In genomic region chr12:56896082-56896481, GRCh38 we compare ENCODE assay signal across 2 cellular contexts.
TF ChIP-seq lines count a peak whose summit lies in the region.

No MANE protein-coding gene starts in this region.

TF ChIP-seq in HEK293, 187 proteins besides CTCF, POLR2A, EP300 and RAD21 (continued from another document and continues in another):
- TF ChIP-seq ZNF311 (tag by site-specific recombination; IDR thresholded peaks at IDR 0.05; ENCODE audit: borderline replicate concordance) (peak; percentile 80; the same call in 1 of the 2 replicates), ZNF571 (tag by site-specific recombination; IDR thresholded peaks at IDR 0.05) (0 out of 2 replicates have a peak, but pooled peaks have one; percentile 51), PRDM1 (tag by site-specific recombination; IDR thresholded peaks at IDR 0.05) (no peak), ZNF776 (tag by site-specific recombination; IDR thresholded peaks at IDR 0.05; ENCODE audit: borderline replicate concordance) (0 out of 2 replicates have a peak, but pooled peaks have one; percentile 63), ZNF670 (tag by site-specific recombination; IDR thresholded peaks at IDR 0.05; ENCODE audit: low read depth) (0 out of 2 replicates have a peak, but pooled peaks have one; percentile 82), ZNF112 (tag by site-specific recombination; IDR thresholded peaks at IDR 0.05) (0 out of 2 replicates have a peak, but pooled peaks have one; percentile 31), TRIM28 (IDR thresholded peaks at IDR 0.05; ENCODE audit: borderline replicate concordance, low read length) (no peak), ZNF423 (tag by site-specific recombination; IDR thresholded peaks at IDR 0.05) (no peak), SALL2 (tag by site-specific recombination; IDR thresholded peaks at IDR 0.05; ENCODE audit: borderline replicate concordance) (peak; percentile 55; the same call in 1 of the 2 replicates), ZFHX2 (tag by site-specific recombination; conservative IDR thresholded peaks at IDR 0.05) (no peak), ZSCAN16 (tag by site-specific recombination; IDR thresholded peaks at IDR 0.05) (0 out of 2 replicates have a peak, but pooled peaks have one; percentile 6), ZNF239 (tag by site-specific recombination; IDR thresholded peaks at IDR 0.05) (peak; percentile 78; the same call in 1 of the 2 replicates), ZNF488 (tag by site-specific recombination; IDR thresholded peaks at IDR 0.05) (peak; percentile 67; the same call in 1 of the 2 replicates), REPIN1 (tag by site-specific recombination; IDR thresholded peaks at IDR 0.05; ENCODE audit: low read depth) (no peak), ZNF18 (tag by site-specific recombination; IDR thresholded peaks at IDR 0.05) (peak; percentile 35; the same call in 1 of the 2 replicates), REST (tag by site-specific recombination; IDR thresholded peaks at IDR 0.05) (no peak), SP3 (tag by site-specific recombination; IDR thresholded peaks at IDR 0.05) (no peak), GLI4 (tag by site-specific recombination; IDR thresholded peaks at IDR 0.05) (no peak), ZNF274 (IDR thresholded peaks at IDR 0.05; ENCODE audit: low read length) (no peak), ZNF274 (tag by site-specific recombination; IDR thresholded peaks at IDR 0.05; ENCODE audit: borderline replicate concordance) (0 out of 2 replicates have a peak, but pooled peaks have one; percentile 29)
- TF ChIP-seq, protein P1, sequence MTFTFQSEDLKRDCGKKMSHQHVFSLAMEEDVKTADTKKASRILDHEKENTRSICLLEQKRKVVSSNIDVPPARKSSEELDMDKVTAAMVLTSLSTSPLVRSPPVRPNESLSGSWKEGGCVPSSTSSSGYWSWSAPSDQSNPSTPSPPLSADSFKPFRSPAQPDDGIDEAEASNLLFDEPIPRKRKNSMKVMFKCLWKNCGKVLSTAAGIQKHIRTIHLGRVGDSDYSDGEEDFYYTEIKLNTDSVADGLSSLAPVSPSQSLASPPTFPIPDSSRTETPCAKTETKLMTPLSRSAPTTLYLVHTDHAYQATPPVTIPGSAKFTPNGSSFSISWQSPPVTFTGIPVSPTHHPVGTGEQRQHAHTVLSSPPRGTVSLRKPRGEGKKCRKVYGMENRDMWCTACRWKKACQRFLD (tag by site-specific recombination; IDR thresholded peaks at IDR 0.05), result 0 out of 2 replicates have a peak, but pooled peaks have one; percentile 24
- TF ChIP-seq, protein P2, sequence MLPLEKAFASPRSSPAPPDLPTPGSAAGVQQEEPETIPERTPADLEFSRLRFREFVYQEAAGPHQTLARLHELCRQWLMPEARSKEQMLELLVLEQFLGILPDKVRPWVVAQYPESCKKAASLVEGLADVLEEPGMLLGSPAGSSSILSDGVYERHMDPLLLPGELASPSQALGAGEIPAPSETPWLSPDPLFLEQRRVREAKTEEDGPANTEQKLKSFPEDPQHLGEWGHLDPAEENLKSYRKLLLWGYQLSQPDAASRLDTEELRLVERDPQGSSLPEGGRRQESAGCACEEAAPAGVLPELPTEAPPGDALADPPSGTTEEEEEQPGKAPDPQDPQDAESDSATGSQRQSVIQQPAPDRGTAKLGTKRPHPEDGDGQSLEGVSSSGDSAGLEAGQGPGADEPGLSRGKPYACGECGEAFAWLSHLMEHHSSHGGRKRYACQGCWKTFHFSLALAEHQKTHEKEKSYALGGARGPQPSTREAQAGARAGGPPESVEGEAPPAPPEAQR (tag by site-specific recombination; IDR thresholded peaks at IDR 0.05), result 0 out of 2 replicates have a peak, but pooled peaks have one; percentile 34

TF ChIP-seq in K562, 482 proteins besides CTCF, POLR2A, EP300 and RAD21 (continued from another document):
- TF ChIP-seq, protein P3, sequence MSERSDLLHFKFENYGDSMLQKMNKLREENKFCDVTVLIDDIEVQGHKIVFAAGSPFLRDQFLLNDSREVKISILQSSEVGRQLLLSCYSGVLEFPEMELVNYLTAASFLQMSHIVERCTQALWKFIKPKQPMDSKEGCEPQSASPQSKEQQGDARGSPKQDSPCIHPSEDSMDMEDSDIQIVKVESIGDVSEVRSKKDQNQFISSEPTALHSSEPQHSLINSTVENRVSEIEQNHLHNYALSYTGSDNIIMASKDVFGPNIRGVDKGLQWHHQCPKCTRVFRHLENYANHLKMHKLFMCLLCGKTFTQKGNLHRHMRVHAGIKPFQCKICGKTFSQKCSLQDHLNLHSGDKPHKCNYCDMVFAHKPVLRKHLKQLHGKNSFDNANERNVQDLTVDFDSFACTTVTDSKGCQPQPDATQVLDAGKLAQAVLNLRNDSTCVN (CRISPR knock-in tag; IDR thresholded peaks at IDR 0.05), result 0 out of 2 replicates have a peak, but pooled peaks have one; percentile 52
- TF ChIP-seq TSC22D4 (tag; IDR thresholded peaks at IDR 0.05), result peak; percentile 92; the same call in 1 of the 2 replicates
- TF ChIP-seq PHF20 (IDR thresholded peaks at IDR 0.05; ENCODE audit: partially characterized antibody), result peak; percentile 35
- TF ChIP-seq, protein P4, sequence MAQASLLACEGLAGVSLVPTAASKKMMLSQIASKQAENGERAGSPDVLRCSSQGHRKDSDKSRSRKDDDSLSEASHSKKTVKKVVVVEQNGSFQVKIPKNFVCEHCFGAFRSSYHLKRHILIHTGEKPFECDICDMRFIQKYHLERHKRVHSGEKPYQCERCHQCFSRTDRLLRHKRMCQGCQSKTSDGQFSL (CRISPR knock-in tag; IDR thresholded peaks at IDR 0.05), result peak; percentile 58; the same call in 1 of the 2 replicates
- TF ChIP-seq, protein P4 (tag; IDR thresholded peaks at IDR 0.05), result no peak
- TF ChIP-seq CREBBP (IDR thresholded peaks at IDR 0.05; ENCODE audit: low read depth, low read length), result peak; percentile 31
- TF ChIP-seq RB1 (IDR thresholded peaks at IDR 0.05; ENCODE audit: low read depth), result no peak
- peak in 1 of 2 experiments; percentile 31; a peak in 1 of 4 replicates for TF ChIP-seq TRIM24 (IDR thresholded peaks at IDR 0.05)
- TF ChIP-seq, protein P5, sequence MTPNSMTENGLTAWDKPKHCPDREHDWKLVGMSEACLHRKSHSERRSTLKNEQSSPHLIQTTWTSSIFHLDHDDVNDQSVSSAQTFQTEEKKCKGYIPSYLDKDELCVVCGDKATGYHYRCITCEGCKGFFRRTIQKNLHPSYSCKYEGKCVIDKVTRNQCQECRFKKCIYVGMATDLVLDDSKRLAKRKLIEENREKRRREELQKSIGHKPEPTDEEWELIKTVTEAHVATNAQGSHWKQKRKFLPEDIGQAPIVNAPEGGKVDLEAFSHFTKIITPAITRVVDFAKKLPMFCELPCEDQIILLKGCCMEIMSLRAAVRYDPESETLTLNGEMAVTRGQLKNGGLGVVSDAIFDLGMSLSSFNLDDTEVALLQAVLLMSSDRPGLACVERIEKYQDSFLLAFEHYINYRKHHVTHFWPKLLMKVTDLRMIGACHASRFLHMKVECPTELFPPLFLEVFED (CRISPR knock-in tag; conservative IDR thresholded peaks at IDR 0.05), result 0 out of 2 replicates have a peak, but pooled peaks have one; percentile 63
- TF ChIP-seq HDAC1 (IDR thresholded peaks at IDR 0.05), result 0 out of 4 replicates have a peak, but pooled peaks of 1 of the 2 experiments have one; percentile 17
- TF ChIP-seq OTX1 (CRISPR knock-in tag; IDR thresholded peaks at IDR 0.05), result 0 out of 2 replicates have a peak, but pooled peaks have one; percentile 51
- no peak for TF ChIP-seq GABPB2 (CRISPR knock-in tag; conservative IDR thresholded peaks at IDR 0.05)
- TF ChIP-seq, protein P6, sequence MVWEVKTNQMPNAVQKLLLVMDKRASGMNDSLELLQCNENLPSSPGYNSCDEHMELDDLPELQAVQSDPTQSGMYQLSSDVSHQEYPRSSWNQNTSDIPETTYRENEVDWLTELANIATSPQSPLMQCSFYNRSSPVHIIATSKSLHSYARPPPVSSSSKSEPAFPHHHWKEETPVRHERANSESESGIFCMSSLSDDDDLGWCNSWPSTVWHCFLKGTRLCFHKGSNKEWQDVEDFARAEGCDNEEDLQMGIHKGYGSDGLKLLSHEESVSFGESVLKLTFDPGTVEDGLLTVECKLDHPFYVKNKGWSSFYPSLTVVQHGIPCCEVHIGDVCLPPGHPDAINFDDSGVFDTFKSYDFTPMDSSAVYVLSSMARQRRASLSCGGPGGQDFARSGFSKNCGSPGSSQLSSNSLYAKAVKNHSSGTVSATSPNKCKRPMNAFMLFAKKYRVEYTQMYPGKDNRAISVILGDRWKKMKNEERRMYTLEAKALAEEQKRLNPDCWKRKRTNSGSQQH (CRISPR knock-in tag; IDR thresholded peaks at IDR 0.05), result 0 out of 2 replicates have a peak, but pooled peaks have one; percentile 20
